ENCODE assay signal across 16 cellular contexts in genomic region chr20:32522525-32522774, GRCh38.
A peak's percentile ranks its signal among the peaks of the same experiment; 100 is the strongest.
DNase-seq lines count a peak whose midpoint lies in the region; ATAC-seq, FAIRE-seq and TF ChIP-seq lines count a peak whose summit lies in the region.
"Had no signal": no experiment of that assay in that cellular context is flagged by ENCODE, and none has a peak within 500 bp of the region (broad histone marks: within the 10 kb centered on the region; RNA-seq: fewer than 3 reads in every experiment).

No MANE protein-coding gene starts in this region.

- CTCF ChIA-PET in A549 (lab: Yijun Ruan, JAX) = interaction anchor here (0.7 to 27.6 kb wide), 39 partner anchors 9 to 267 kb away, joined by 3 to 670 read pairs (median 6); partner anchors contain the start of gene C20orf203

- no peak for TF ChIP-seq POLR2A in A549 (IDR thresholded peaks at IDR 0.05; ENCODE audit: low read length)

- H3K27ac Mint-ChIP-seq in CD4-positive, CD25-positive, alpha-beta regulatory T cell = peak overlapping the region in 2 of 3 donors; percentile 90 to 95
- H3K27ac Mint-ChIP-seq: activated T-cell treated with anti-CD3 and anti-CD28 coated beads, Interleukin-2, amount 50 U/mL, for 72 hours; neural progenitor cell; WTC11 had no signal

- H3K27me3 ChIP-seq in CD4-positive, CD25-positive, alpha-beta regulatory T cell (ENCODE audit: control insufficient read depth, insufficient read depth, low read length) = no peaks in the 10 kb centered on the region
- H3K27me3 ChIP-seq in NT2/D1 (ENCODE audit: insufficient read depth, insufficient read length) = no peaks in the 10 kb centered on the region
- H3K27me3 ChIP-seq in effector memory CD4-positive, alpha-beta T cell (replicated peaks; ENCODE audit: control insufficient read depth, insufficient read depth, low read length, poor library complexity, severe bottlenecking) = no peaks in the 10 kb centered on the region
- H3K27me3 ChIP-seq: heart left ventricle, neural progenitor cell, sigmoid colon had no signal

- peaks cover 12 to 69% (median 37%) of the 10 kb centered on the region in 4 donors for H3K4me1 Mint-ChIP-seq in CD4-positive, CD25-positive, alpha-beta regulatory T cell

- no peak for TF ChIP-seq RAD21 in A549 (conservative IDR thresholded peaks at IDR 0.05 in 1 of 2, IDR thresholded peaks at IDR 0.05 in 1 of 2)

- no peaks in the 10 kb centered on the region for H3K9me3 ChIP-seq in A549
- no peaks in the 10 kb centered on the region for H3K9me3 ChIP-seq in CD4-positive, CD25-positive, alpha-beta regulatory T cell (ENCODE audit: control insufficient read depth in 2 of 2, low read length in 2 of 2)
- no peaks in the 10 kb centered on the region for H3K9me3 ChIP-seq in NT2/D1 (ENCODE audit: insufficient read depth, low read length)
- H3K9me3 ChIP-seq in effector memory CD4-positive, alpha-beta T cell (ENCODE audit: control insufficient read depth, low read length) = no peaks in the 10 kb centered on the region
- H3K9me3 ChIP-seq: heart left ventricle, sigmoid colon, suprapubic skin had no signal

- intact Hi-C loops in sciatic nerve (cut with DNase I) = loop anchor here (5.0 kb wide), 1 partner anchor 130 kb away; no protein-coding TSS in a partner anchor

- TF ChIP-seq CTCF in A549 (IDR thresholded peaks at IDR 0.05) (no peak), D721Med (IDR thresholded peaks at IDR 0.05; ENCODE audit: insufficient read depth, missing control alignments) (no peak)

- H3K4me2 ChIP-seq in A549 = no peak overlapping the region

- DNase-seq in A549 (ENCODE audit: low read depth in 1 of 2, low spot score in 1 of 2) = no peak
- peak in 1 of 3 donors; percentile 35 for DNase-seq in CD4-positive, CD25-positive, alpha-beta regulatory T cell
- DNase-seq in NT2/D1 (ENCODE audit: low read depth, low spot score) = no peak
- no peak for DNase-seq in effector memory CD4-positive, alpha-beta T cell
- no peak for DNase-seq in KG1 (lab: John Stamatoyannopoulos, UW)
- DNase-seq in ureter (ENCODE audit: low spot score) = no peak
- DNase-seq in D721Med (ENCODE audit: insufficient read length, low spot score) = no peak
- no peak for DNase-seq in sciatic nerve (ENCODE audit: low spot score)
- DNase-seq: activated T-cell treated with anti-CD3 and anti-CD28 coated beads, Interleukin-2, amount 50 U/mL, for 72 hours; Karpas-422; sigmoid colon had no signal

- peak; percentile 39 to 74; a peak in 4 of 6 replicates for ATAC-seq in A549
- peak; percentile 15 to 26 for ATAC-seq in CD4-positive, CD25-positive, alpha-beta regulatory T cell (ENCODE audit: low read depth in 2 of 2)
- no peak for ATAC-seq in sciatic nerve

- no peak overlapping the region for H3K27ac ChIP-seq in A549
- H3K27ac ChIP-seq in CD4-positive, CD25-positive, alpha-beta regulatory T cell (ENCODE audit: insufficient read depth, low read length, poor library complexity, severe bottlenecking) = peak overlapping the region; percentile 60
- peak overlapping the region; percentile 45 for H3K27ac ChIP-seq in effector memory CD4-positive, alpha-beta T cell (ENCODE audit: insufficient read depth, low read length, poor library complexity, severe bottlenecking)
- H3K27ac ChIP-seq: heart left ventricle, neural progenitor cell, sigmoid colon, suprapubic skin had no signal

- WGBS in A549 (ENCODE audit: missing lambda C conversion rate) = 68% methylated on average over 2 of the region's 2 CpGs

- H3K4me1 ChIP-seq in A549 (no peaks in the 10 kb centered on the region), NT2/D1 (ENCODE audit: insufficient read depth, insufficient read length) (peaks cover 24% of the 10 kb centered on the region)
- H3K4me1 ChIP-seq in CD4-positive, CD25-positive, alpha-beta regulatory T cell (ENCODE audit: control insufficient read depth, insufficient read depth, low read length, poor library complexity, severe bottlenecking) = peaks cover 63% of the 10 kb centered on the region
- peaks cover 52% of the 10 kb centered on the region for H3K4me1 ChIP-seq in effector memory CD4-positive, alpha-beta T cell (ENCODE audit: control insufficient read depth, insufficient read depth, low read length, poor library complexity, severe bottlenecking)

- H3K36me3 Mint-ChIP-seq in CD4-positive, CD25-positive, alpha-beta regulatory T cell = peaks cover 28% of the 10 kb centered on the region
- H3K36me3 Mint-ChIP-seq: neural progenitor cell, WTC11 had no signal

- peak overlapping the region; percentile 47 to 74 (median 67) for H3K4me3 Mint-ChIP-seq in CD4-positive, CD25-positive, alpha-beta regulatory T cell
- H3K4me3 Mint-ChIP-seq: activated T-cell treated with anti-CD3 and anti-CD28 coated beads, Interleukin-2, amount 50 U/mL, for 72 hours; neural progenitor cell; WTC11 had no signal

- peak overlapping the region; percentile 42 for H3K9ac ChIP-seq in NT2/D1 (ENCODE audit: insufficient read length, low read depth)
- H3K9ac ChIP-seq: neural progenitor cell had no signal

- no peaks in the 10 kb centered on the region for H3K9me3 Mint-ChIP-seq in CD4-positive, CD25-positive, alpha-beta regulatory T cell
- H3K9me3 Mint-ChIP-seq: activated T-cell treated with anti-CD3 and anti-CD28 coated beads, Interleukin-2, amount 50 U/mL, for 72 hours; neural progenitor cell; WTC11 had no signal

- H3K36me3 ChIP-seq in CD4-positive, CD25-positive, alpha-beta regulatory T cell (ENCODE audit: control insufficient read depth, insufficient read depth, low read length) = peaks cover 45% of the 10 kb centered on the region
- H3K36me3 ChIP-seq in NT2/D1 (ENCODE audit: insufficient read depth, insufficient read length, low read length) = peaks cover 16% of the 10 kb centered on the region
- H3K36me3 ChIP-seq in effector memory CD4-positive, alpha-beta T cell (ENCODE audit: control insufficient read depth, insufficient read depth, low read length) = peaks cover 40% of the 10 kb centered on the region
- H3K36me3 ChIP-seq: heart left ventricle, neural progenitor cell, sigmoid colon, suprapubic skin had no signal

- no peak for TF ChIP-seq EP300 in A549 (IDR thresholded peaks at IDR 0.05)

- POLR2A ChIA-PET in A549 (lab: Yijun Ruan, JAX) = no interaction called here

- no peak overlapping the region for H3K4me3 ChIP-seq in A549
- no peak overlapping the region for H3K4me3 ChIP-seq in CD4-positive, CD25-positive, alpha-beta regulatory T cell (ENCODE audit: low read depth, low read length)
- no peak overlapping the region for H3K4me3 ChIP-seq in NT2/D1 (ENCODE audit: insufficient read length, low read depth)
- no peak overlapping the region for H3K4me3 ChIP-seq in effector memory CD4-positive, alpha-beta T cell (ENCODE audit: insufficient read depth, low read depth, low read length, poor library complexity, severe bottlenecking)
- H3K4me3 ChIP-seq: heart left ventricle, neural progenitor cell, sigmoid colon, suprapubic skin had no signal

- H3K27me3 Mint-ChIP-seq in CD4-positive, CD25-positive, alpha-beta regulatory T cell = no peaks in the 10 kb centered on the region

- no peak for FAIRE-seq in A549 (lab: Jason Lieb, UNC)
- FAIRE-seq in D721Med (lab: Jason Lieb, UNC) = no peak
- FAIRE-seq: bronchial epithelial cell had no signal

TF ChIP-seq in A549, 52 proteins besides CTCF, POLR2A, EP300 and RAD21:
- no peak for TF ChIP-seq RARB (CRISPR knock-in tag; IDR thresholded peaks at IDR 0.05)
- TF ChIP-seq HOXB5 (CRISPR knock-in tag; IDR thresholded peaks at IDR 0.05) = no peak
- no peak for TF ChIP-seq ZNF302 (CRISPR knock-in tag; IDR thresholded peaks at IDR 0.05)
- TF ChIP-seq JUNB (IDR thresholded peaks at IDR 0.05) = no peak
- no peak for TF ChIP-seq HOXA7 (CRISPR knock-in tag; IDR thresholded peaks at IDR 0.05)
TF ChIP-seq in A549: peak in this region for 0.

Comparison
In these comparisons a context has a peak if more than half of its experiments do, and no peak if none do; other contexts are left out.
1. H3K27ac ChIP-seq: peak in CD4-positive, CD25-positive, alpha-beta regulatory T cell (single experiment) and effector memory CD4-positive, alpha-beta T cell (single experiment); none in A549 (0 of 2).